Comparison of ENCODE assay signal across 8 cellular contexts in the genomic region with DNA sequence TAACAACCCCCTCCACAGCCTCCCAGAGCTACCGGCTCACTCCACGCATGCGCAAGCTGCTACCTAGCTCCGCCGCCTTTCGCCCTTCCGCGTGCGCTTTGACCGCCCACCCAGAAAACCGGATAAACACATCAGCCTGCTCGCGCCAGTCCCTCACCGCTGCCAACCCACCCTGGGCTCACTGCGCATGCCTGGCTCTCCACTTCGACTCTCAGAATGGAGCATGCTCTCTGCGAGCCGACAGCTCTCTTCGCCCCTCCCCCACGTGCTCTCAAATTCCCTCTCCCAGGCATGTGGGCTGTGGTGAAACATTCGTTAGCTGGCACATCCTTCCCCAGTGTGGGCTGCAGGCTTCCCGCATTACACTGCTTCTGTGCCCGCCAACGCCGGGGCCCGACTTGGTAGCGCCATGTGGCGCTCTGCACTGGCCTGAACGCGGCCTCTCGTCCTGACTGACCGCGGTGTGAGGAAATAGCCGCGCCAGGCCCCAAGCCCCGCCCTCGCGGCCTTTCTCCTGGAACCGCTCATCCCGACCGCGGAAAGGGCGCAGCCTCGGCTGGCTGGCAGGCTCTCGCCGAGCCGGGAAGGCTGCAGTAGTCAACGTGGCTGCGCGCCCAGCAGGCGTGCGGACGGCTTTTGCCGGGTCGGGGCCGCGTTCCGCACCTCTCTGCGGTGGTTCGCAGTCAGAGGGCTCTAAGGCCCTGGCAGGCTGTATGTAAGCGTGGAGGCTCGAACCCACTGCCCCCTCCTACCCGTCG. TPM values are rescaled to one million over a fixed set of nuclear protein-coding genes. Genes with fewer than 3 reads are reported as not detected.
DNase-seq lines count a peak whose midpoint lies in the region; ATAC-seq lines count a peak whose summit lies in the region.

No MANE protein-coding gene starts in this region.

- DNase-seq in COR-L47 (lab: John Stamatoyannopoulos, UW) (peak; percentile 100), HT1080 (ENCODE audit: low read depth) (peak; percentile 100), NOMO-1 (lab: John Stamatoyannopoulos, UW; ENCODE audit: unreplicated experiment in 2 of 2) (peak; percentile 100), memory B cell (ENCODE audit: low spot score in 2 of 2) (peak in 1 of 2 donors; percentile 97)
- DNase-seq in activated CD8-positive, alpha-beta memory T cell treated with anti-CD3 and anti-CD28 coated beads for 48 hours (ENCODE audit: low read depth in 2 of 3, low spot score in 2 of 3): peak; percentile 96 to 98 (median 98)
- peak; percentile 94 to 97 (median 95) for DNase-seq in effector memory CD8-positive, alpha-beta T cell
- peak; percentile 99 for DNase-seq in stimulated activated CD8-positive, alpha-beta memory T cell treated with anti-CD3 and anti-CD28 coated beads, Interleukin-12 subunit alpha, Interleukin-12 subunit beta, amount 100 ng/mL, for 1 hour (ENCODE audit: low read depth)

- H3K27me3 Mint-ChIP-seq in effector memory CD8-positive, alpha-beta T cell: no peaks in the 10 kb centered on the region
- no peaks in the 10 kb centered on the region for H3K27me3 Mint-ChIP-seq in memory B cell

- peaks cover 53% of the 10 kb centered on the region for H3K36me3 Mint-ChIP-seq in effector memory CD8-positive, alpha-beta T cell (ENCODE audit: insufficient read depth)
- H3K36me3 Mint-ChIP-seq in memory B cell: peaks cover 6% of the 10 kb centered on the region

- H3K27ac Mint-ChIP-seq in effector memory CD8-positive, alpha-beta T cell: peak overlapping the region; percentile 99 to 100
- peak overlapping the region; percentile 100 for H3K27ac Mint-ChIP-seq in memory B cell

- peak overlapping the region; percentile 97 to 98 for H3K4me3 Mint-ChIP-seq in effector memory CD8-positive, alpha-beta T cell
- H3K4me3 Mint-ChIP-seq in memory B cell: peak overlapping the region; percentile 98

- ATAC-seq in GM21367 (IDR thresholded peaks at IDR 0.05; ENCODE audit: unreplicated experiment): peak; percentile 64
- peak; percentile 53 for ATAC-seq in effector memory CD8-positive, alpha-beta T cell (replicated peaks)
- peak; percentile 64 for ATAC-seq in memory B cell (ENCODE audit: low read depth)

- no peaks in the 10 kb centered on the region for H3K9me3 Mint-ChIP-seq in effector memory CD8-positive, alpha-beta T cell
- H3K9me3 Mint-ChIP-seq in memory B cell: no peaks in the 10 kb centered on the region

- peaks cover 37 to 49% of the 10 kb centered on the region in 2 donors for H3K4me1 Mint-ChIP-seq in effector memory CD8-positive, alpha-beta T cell (ENCODE audit: low read depth in 2 of 2)
- H3K4me1 Mint-ChIP-seq in memory B cell: peaks cover 24% of the 10 kb centered on the region

RNA-seq across cellular contexts. Expression of a gene that starts 0.4 kb away (rescaled TPM):
- total RNA-seq in HT1080 (2014; rRNA removed; shearing (Covaris generic)): 8.9 and 23.9 TPM in 2 replicates
- 19.2 and 26.3 TPM in 2 replicates for polyA plus RNA-seq in HT1080 (2015; cell fraction: cytosol; rRNA removed)
- polyA plus RNA-seq in HT1080 (2015; cell fraction: nucleus; rRNA removed): 25.3 and 29.2 TPM in 2 replicates

RNA-seq across cellular contexts. Expression of a gene that starts 53.6 kb away (rescaled TPM):
- 78.8 and 87.1 TPM in 2 replicates for total RNA-seq in HT1080 (2014; rRNA removed; shearing (Covaris generic))
- 57.4 and 61.4 TPM in 2 replicates for polyA plus RNA-seq in HT1080 (2015; cell fraction: cytosol; rRNA removed)
- polyA plus RNA-seq in HT1080 (2015; cell fraction: nucleus; rRNA removed): 79.4 and 83.5 TPM in 2 replicates
